1 cellular context compared by ENCODE assay signal in genomic region chr1:242828828-242829227, GRCh38.
TF ChIP-seq lines count a peak whose summit lies in the region.

No MANE protein-coding gene starts in this region.

TF ChIP-seq in SK-N-SH, 30 proteins besides CTCF, POLR2A, EP300 and RAD21 (continued from another document):
- TF ChIP-seq JUND (IDR thresholded peaks at IDR 0.05) = no peak
- TF ChIP-seq, protein P1, sequence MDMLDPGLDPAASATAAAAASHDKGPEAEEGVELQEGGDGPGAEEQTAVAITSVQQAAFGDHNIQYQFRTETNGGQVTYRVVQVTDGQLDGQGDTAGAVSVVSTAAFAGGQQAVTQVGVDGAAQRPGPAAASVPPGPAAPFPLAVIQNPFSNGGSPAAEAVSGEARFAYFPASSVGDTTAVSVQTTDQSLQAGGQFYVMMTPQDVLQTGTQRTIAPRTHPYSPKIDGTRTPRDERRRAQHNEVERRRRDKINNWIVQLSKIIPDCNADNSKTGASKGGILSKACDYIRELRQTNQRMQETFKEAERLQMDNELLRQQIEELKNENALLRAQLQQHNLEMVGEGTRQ (IDR thresholded peaks at IDR 0.05; ENCODE audit: borderline replicate concordance, low read depth, low read length) = no peak
- TF ChIP-seq EZH2phosphoT487 (IDR thresholded peaks at IDR 0.05; ENCODE audit: borderline replicate concordance, low read depth) = no peak
- no peak for TF ChIP-seq TCF12 (IDR thresholded peaks at IDR 0.05)
- TF ChIP-seq PBX3 (IDR thresholded peaks at IDR 0.05) = no peak
